In the genomic region with DNA sequence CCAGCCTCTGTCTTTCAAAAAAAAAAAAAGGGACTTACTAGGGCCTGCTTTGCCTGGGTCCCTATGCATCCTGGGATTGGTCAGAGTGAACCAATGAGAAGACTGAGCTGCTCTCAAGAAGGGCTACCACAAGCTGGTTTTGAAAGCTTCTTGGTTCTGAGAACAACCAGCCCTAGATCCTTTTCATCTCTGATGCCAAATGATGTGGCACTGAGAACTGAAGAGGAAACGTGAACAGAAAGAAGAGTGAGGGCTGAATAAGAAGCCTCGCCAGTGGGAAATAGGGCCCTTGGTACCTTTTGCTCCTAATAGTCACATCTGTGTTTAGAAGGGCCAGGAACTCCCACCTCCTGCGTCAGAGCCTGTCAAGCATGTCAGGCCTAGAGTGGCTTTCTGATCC, we compare ENCODE assay signal across 2 cellular contexts.
TF ChIP-seq lines count a peak whose summit lies in the region.

No MANE protein-coding gene starts in this region.

TF ChIP-seq in SK-N-SH, 30 proteins besides CTCF, POLR2A, EP300 and RAD21:
- TF ChIP-seq FOSL2 (IDR thresholded peaks at IDR 0.05; ENCODE audit: borderline replicate concordance, low read depth) (no peak), ZBTB33 (IDR thresholded peaks at IDR 0.05; ENCODE audit: borderline replicate concordance, low read depth) (no peak), SIN3A (IDR thresholded peaks at IDR 0.05; ENCODE audit: borderline replicate concordance, low read depth, low read length) (no peak), RXRA (IDR thresholded peaks at IDR 0.05; ENCODE audit: borderline replicate concordance, low read depth) (no peak), TCF12 (IDR thresholded peaks at IDR 0.05) (no peak), GATA2 (CRISPR knock-in tag; IDR thresholded peaks at IDR 0.05) (no peak), NFIC (IDR thresholded peaks at IDR 0.05; ENCODE audit: borderline replicate concordance) (no peak), FOXJ3 (CRISPR knock-in tag; IDR thresholded peaks at IDR 0.05) (no peak), NRF1 (IDR thresholded peaks at IDR 0.05; ENCODE audit: low read depth, low read length) (no peak), MEF2A (IDR thresholded peaks at IDR 0.05; ENCODE audit: borderline replicate concordance, low read depth) (no peak), USF1 (IDR thresholded peaks at IDR 0.05; ENCODE audit: borderline replicate concordance, low read depth) (no peak), MXI1 (IDR thresholded peaks at IDR 0.05; ENCODE audit: low read depth, low read length) (no peak), TAF1 (IDR thresholded peaks at IDR 0.05; ENCODE audit: borderline replicate concordance, low read depth, low read length) (no peak)

TF ChIP-seq in SK-N-SH treated with all-trans-retinoic acid at 6 μM for 48 hours, 23 proteins besides CTCF, POLR2A, EP300 and RAD21:
- TF ChIP-seq BACH2 (CRISPR knock-in tag; IDR thresholded peaks at IDR 0.05; ENCODE audit: borderline replicate concordance) (no peak), RARB (CRISPR knock-in tag; IDR thresholded peaks at IDR 0.05) (no peak), CSDC2 (CRISPR knock-in tag; IDR thresholded peaks at IDR 0.05) (no peak)
TF ChIP-seq in SK-N-SH treated with all-trans-retinoic acid at 6 μM for 48 hours: peak in this region for 0.
